In genomic region chr1:225598847-225599246, GRCh38 we compare ENCODE assay signal across 23 cellular contexts. TPM values are rescaled to one million over a fixed set of nuclear protein-coding genes. Genes with fewer than 3 reads are reported as not detected.
DNase-seq lines count a peak whose midpoint lies in the region; ATAC-seq, FAIRE-seq and TF ChIP-seq lines count a peak whose summit lies in the region.
"Had no signal": no experiment of that assay in that cellular context is flagged by ENCODE, and none has a peak within 500 bp of the region (broad histone marks: within the 10 kb centered on the region; RNA-seq: fewer than 3 reads in every experiment).

No MANE protein-coding gene starts in this region.

- H2AFZ ChIP-seq in astrocyte (ENCODE audit: low read depth, low read length) (no peak overlapping the region), smooth muscle cell (ENCODE audit: low read depth) (no peak overlapping the region)

- H3K4me3 Mint-ChIP-seq in MCF 10A (ENCODE audit: unreplicated experiment) = peak overlapping the region; percentile 0
- H3K4me3 Mint-ChIP-seq in astrocyte (ENCODE audit: unreplicated experiment) = peak overlapping the region; percentile 2
- H3K4me3 Mint-ChIP-seq: CD8-positive, alpha-beta memory T cell had no signal

- H3K9ac ChIP-seq in astrocyte (ENCODE audit: low read length) (no peak overlapping the region), smooth muscle cell (ENCODE audit: low read depth) (no peak overlapping the region)

- H3K36me3 ChIP-seq in breast epithelium (no peaks in the 10 kb centered on the region), astrocyte (ENCODE audit: insufficient read depth, low read length) (peaks cover 6% of the 10 kb centered on the region), smooth muscle cell (ENCODE audit: low read depth) (no peaks in the 10 kb centered on the region)
- H3K36me3 ChIP-seq: HAP-1 had no signal

- H3K27ac Mint-ChIP-seq in MCF 10A (ENCODE audit: low read depth, unreplicated experiment) (peak overlapping the region; percentile 25), astrocyte (ENCODE audit: unreplicated experiment) (no peak overlapping the region)
- H3K27ac Mint-ChIP-seq: CD8-positive, alpha-beta memory T cell had no signal

- no TSS peak for BruUV-seq in MCF 10A (replicated peaks; lab: Mats Ljungman, UMichigan)

- peaks cover 7% of the 10 kb centered on the region for H3F3A ChIP-seq in smooth muscle cell (ENCODE audit: low read depth)

- POLR2A ChIA-PET in MCF 10A (lab: Yijun Ruan, JAX) = interaction anchor here (0.6 to 7.5 kb wide), 13 partner anchors 11 to 462 kb away, joined by 3 to 89 read pairs (median 3); partner anchors contain the start of gene ENAH

- peak; percentile 72 for ATAC-seq in left lobe of liver

- peaks cover 45% of the 10 kb centered on the region for H3K4me1 Mint-ChIP-seq in MCF 10A (ENCODE audit: insufficient read depth, unreplicated experiment)
- H3K4me1 Mint-ChIP-seq in astrocyte (ENCODE audit: low read depth, unreplicated experiment) = peaks cover 68% of the 10 kb centered on the region
- H3K4me1 Mint-ChIP-seq: CD8-positive, alpha-beta memory T cell had no signal

- H4K20me1 ChIP-seq in astrocyte (ENCODE audit: insufficient read depth, low read length) (peaks cover 95% of the 10 kb centered on the region), smooth muscle cell (ENCODE audit: low read depth) (peaks cover 97% of the 10 kb centered on the region)

- H3K9me3 ChIP-seq in breast epithelium = no peaks in the 10 kb centered on the region
- H3K9me3 ChIP-seq in astrocyte (ENCODE audit: insufficient read depth, low read depth, low read length) = no peaks in the 10 kb centered on the region
- H3K9me3 ChIP-seq in smooth muscle cell (replicated peaks; ENCODE audit: low read depth) = no peaks in the 10 kb centered on the region
- H3K9me3 ChIP-seq: HAP-1 had no signal

- H3K27me3 ChIP-seq in breast epithelium = no peaks in the 10 kb centered on the region
- H3K27me3 ChIP-seq in astrocyte (ENCODE audit: insufficient read depth, low read length) = no peaks in the 10 kb centered on the region
- no peaks in the 10 kb centered on the region for H3K27me3 ChIP-seq in smooth muscle cell (ENCODE audit: low read depth)

- H3K36me3 Mint-ChIP-seq in MCF 10A (ENCODE audit: insufficient read depth, unreplicated experiment) (peaks cover 16% of the 10 kb centered on the region), astrocyte (ENCODE audit: low read depth, unreplicated experiment) (peaks cover 21% of the 10 kb centered on the region)

- TF ChIP-seq POLR2A in breast epithelium (IDR thresholded peaks at IDR 0.05) = no peak

- no peak overlapping the region for H3K27ac ChIP-seq in breast epithelium
- H3K27ac ChIP-seq in astrocyte (ENCODE audit: low read depth, low read length) = no peak overlapping the region
- peak overlapping the region; percentile 55 for H3K27ac ChIP-seq in smooth muscle cell (ENCODE audit: low read depth)
- H3K27ac ChIP-seq: 22Rv1 had no signal

- H3K4me2 ChIP-seq in astrocyte (ENCODE audit: low read length) (no peak overlapping the region), smooth muscle cell (no peak overlapping the region)

- no peak for FAIRE-seq in astrocyte (lab: Jason Lieb, UNC)
- FAIRE-seq: GM19239 had no signal

- H3K79me2 ChIP-seq in astrocyte (ENCODE audit: insufficient read depth, low read length) (peaks cover 98% of the 10 kb centered on the region), smooth muscle cell (ENCODE audit: low read depth) (peaks cover 98% of the 10 kb centered on the region)

- DNase-seq in MCF 10A (ENCODE audit: unreplicated experiment) (peak; percentile 79), breast epithelium (ENCODE audit: low spot score in 2 of 2) (no peak), astrocyte (ENCODE audit: low read depth) (no peak), left lobe of liver (ENCODE audit: low spot score) (no peak), smooth muscle cell (lab: John Stamatoyannopoulos, UW; ENCODE audit: unreplicated experiment) (no peak), GM13977 (ENCODE audit: low spot score) (no peak), NAMALWA (ENCODE audit: low spot score) (no peak)
- DNase-seq in activated CD4-positive, alpha-beta T cell treated with anti-CD3 and anti-CD28 coated beads for 4 hours = no peak
- DNase-seq: C1 segment of cervical spinal cord; CD8-positive, alpha-beta memory T cell; DMS53; GDM1; NCI-H1105; NCI-H146; NCI-H2029 treated with DMSO at 0.1 percent for 48 hours; NCI-H2171; NCI-H345; NCI-H524 treated with DMSO at 0.1 percent for 48 hours; OCI-M1; Right ventricle myocardium superior had no signal

- no peaks in the 10 kb centered on the region for H3K4me1 ChIP-seq in breast epithelium
- H3K4me1 ChIP-seq in astrocyte (ENCODE audit: insufficient read depth, low read length) = peaks cover 15% of the 10 kb centered on the region
- peaks cover 27% of the 10 kb centered on the region for H3K4me1 ChIP-seq in smooth muscle cell (ENCODE audit: low read depth)

- intact Hi-C loops in MCF 10A (cut with micrococcal nuclease) = no loop called here
- intact Hi-C loops in breast epithelium (cut with DNase I; ENCODE audit: low total_unique reads) = no loop called here

- no peaks in the 10 kb centered on the region for H3K27me3 Mint-ChIP-seq in MCF 10A (ENCODE audit: insufficient read depth, unreplicated experiment)
- no peaks in the 10 kb centered on the region for H3K27me3 Mint-ChIP-seq in astrocyte (ENCODE audit: low read depth, unreplicated experiment)

- 97% methylated on average over 2 of the region's 2 CpGs for WGBS in smooth muscle cell (ENCODE audit: low lambda C conversion rate)

- H3K4me3 ChIP-seq in breast epithelium (no peak overlapping the region), astrocyte (ENCODE audit: insufficient read depth, low read depth, low read length) (no peak overlapping the region), smooth muscle cell (no peak overlapping the region)
- H3K4me3 ChIP-seq: HAP-1 had no signal

- CTCF ChIA-PET in MCF 10A (lab: Yijun Ruan, JAX) = interaction anchor here (0.7 to 3.1 kb wide), 4 partner anchors 26 to 398 kb away, joined by 3 to 11 read pairs (median 4); no protein-coding TSS in a partner anchor

- H3K9me3 Mint-ChIP-seq in MCF 10A (ENCODE audit: unreplicated experiment) (no peaks in the 10 kb centered on the region), astrocyte (ENCODE audit: unreplicated experiment) (peaks cover 2% of the 10 kb centered on the region)

- in situ Hi-C loops in GM13977 (cut with MboI; ENCODE audit: low pct_unique_long_range_greater_than_20kb, low sequenced_read_pairs, unreplicated experiment) = no loop called here

- no peak for TF ChIP-seq CTCF in MCF 10A (IDR thresholded peaks at IDR 0.05; ENCODE audit: unreplicated experiment)
- TF ChIP-seq CTCF in breast epithelium (IDR thresholded peaks at IDR 0.05) = no peak
- no peak for TF ChIP-seq CTCF in astrocyte (IDR thresholded peaks at IDR 0.05; ENCODE audit: insufficient read depth, low read depth, low read length)
- TF ChIP-seq CTCF in smooth muscle cell (IDR thresholded peaks at IDR 0.05; ENCODE audit: borderline replicate concordance, insufficient read depth, poor library complexity, severe bottlenecking) = no peak
- no peak for TF ChIP-seq CTCF in GM13977 (IDR thresholded peaks at IDR 0.05; ENCODE audit: extremely low read depth, insufficient read depth, missing control alignments)

RNA-seq across cellular contexts. Expression of gene ENAH, which starts 54.1 kb away (rescaled TPM):
- total RNA-seq in MCF 10A (2022) (346 and 420 TPM in 2 replicates), breast epithelium (10 to 100 TPM; 36.2 to 62.9 (median 48.2) TPM), astrocyte (749 and 829 TPM in 2 replicates), left lobe of liver (21.3 TPM), smooth muscle cell (147 and 170 TPM in 2 replicates)
- polyA plus RNA-seq in smooth muscle cell = 39.3 and 70.5 TPM in 2 replicates
- polyA plus RNA-seq: CD8-positive, alpha-beta memory T cell had no signal
